Comparison of ENCODE assay signal across 30 cellular contexts in genomic region chr7:123918309-123918708, GRCh38. TPM values are rescaled to one million over a fixed set of nuclear protein-coding genes. Genes with fewer than 3 reads are reported as not detected.
DNase-seq lines count a peak whose midpoint lies in the region; ATAC-seq, FAIRE-seq and TF ChIP-seq lines count a peak whose summit lies in the region.
"Had no signal": no experiment of that assay in that cellular context is flagged by ENCODE, and none has a peak within 500 bp of the region (broad histone marks: within the 10 kb centered on the region; RNA-seq: fewer than 3 reads in every experiment).

No MANE protein-coding gene starts in this region.

- TF ChIP-seq RAD21 in K562 (CRISPR knock-in tag; conservative IDR thresholded peaks at IDR 0.05 in 1 of 2, IDR thresholded peaks at IDR 0.05 in 1 of 2): no peak

- H3K23ac ChIP-seq in trophoblast cell (ENCODE audit: low read length): no peak overlapping the region

- H3K9ac ChIP-seq in K562 (ENCODE audit: insufficient read depth in 1 of 2, low read depth in 2 of 2, low read length in 2 of 2) (no peak overlapping the region), trophoblast cell (ENCODE audit: low read length) (no peak overlapping the region)
- H3K9ac ChIP-seq: BLaER1 treated with 17β-estradiol and CSF1 and Interleukin-3, amounts not matched to agents 10 nM and 100 nM had no signal

- no peak overlapping the region for H3K14ac ChIP-seq in trophoblast cell (ENCODE audit: low read length)

- H3K27ac ChIP-seq in GM23338 (ENCODE audit: low read depth): no peak overlapping the region
- no peak overlapping the region for H3K27ac ChIP-seq in K562 (ENCODE audit: extremely low read depth, low read depth, low read length)
- H3K27ac ChIP-seq in trophoblast cell (ENCODE audit: low read depth, low read length): no peak overlapping the region
- H3K27ac ChIP-seq: 22Rv1; A549; BLaER1 treated with 17β-estradiol and CSF1 and Interleukin-3, amounts not matched to agents 10 nM and 100 nM; C4-2B had no signal

- no peak overlapping the region for H3K18ac ChIP-seq in trophoblast cell (ENCODE audit: low read length)

- DNase-seq in NCI-H748 (lab: John Stamatoyannopoulos, UW; ENCODE audit: unreplicated experiment) (peak; percentile 13), NCI-H748 treated with DMSO at 0.1 percent for 48 hours (lab: John Stamatoyannopoulos, UW) (no peak), GM23338 (ENCODE audit: low spot score) (no peak), K562 (ENCODE audit: extremely low read depth in 1 of 4, low spot score in 3 of 4) (peak in 1 of 4 experiments; percentile 6), trophoblast cell (no peak), GM19240 (ENCODE audit: insufficient read length, low spot score) (no peak), NCI-H1092 (lab: John Stamatoyannopoulos, UW) (no peak)
- DNase-seq: ACHN; AML-193; Caco-2; Calu3; CD4-positive, alpha-beta T cell; CD8-positive, alpha-beta T cell; DMS79 treated with DMSO at 0.1 percent for 48 hours; EL; GDM1 had no signal

- no TSS peak for BruUV-seq in K562 (replicated peaks; lab: Mats Ljungman, UMichigan)

- peak overlapping the region; percentile 77 for H2BK12ac ChIP-seq in trophoblast cell (ENCODE audit: low read length)

- H3K79me2 ChIP-seq in GM23338 (replicated peaks; ENCODE audit: insufficient read depth) (no peaks in the 10 kb centered on the region), K562 (ENCODE audit: control insufficient read depth, insufficient read depth, low read length) (no peaks in the 10 kb centered on the region), trophoblast cell (ENCODE audit: control insufficient read depth, insufficient read depth, low read length, poor library complexity) (no peaks in the 10 kb centered on the region)

- no peak overlapping the region for H3K4me3 ChIP-seq in GM23338
- no peak overlapping the region for H3K4me3 ChIP-seq in K562
- no peak overlapping the region for H3K4me3 ChIP-seq in trophoblast cell (ENCODE audit: low read depth, low read length)
- H3K4me3 ChIP-seq: A549; BLaER1 treated with 17β-estradiol and CSF1 and Interleukin-3, amounts not matched to agents 10 nM and 100 nM; GM12878 had no signal

- no peak for TF ChIP-seq POLR2A in K562 (conservative IDR thresholded peaks at IDR 0.05)

- no peak for ATAC-seq in GM23338
- peak; percentile 52 for ATAC-seq in K562
- no peak for ATAC-seq in GM21737 (IDR thresholded peaks at IDR 0.05; ENCODE audit: unreplicated experiment)
- ATAC-seq: A549; CD8-positive, alpha-beta T cell; GM12878 had no signal

- H4K20me1 ChIP-seq in GM23338 (replicated peaks; ENCODE audit: insufficient read depth) (no peaks in the 10 kb centered on the region), K562 (replicated peaks; ENCODE audit: control insufficient read depth, insufficient read depth, low read length) (no peaks in the 10 kb centered on the region)
- H4K20me1 ChIP-seq: BLaER1 treated with 17β-estradiol and CSF1 and Interleukin-3, amounts not matched to agents 10 nM and 100 nM had no signal

- H3K27ac Mint-ChIP-seq in GM23338: no peak overlapping the region
- H3K27ac Mint-ChIP-seq: B cell; CD4-positive, alpha-beta T cell; CD8-positive, alpha-beta T cell had no signal

- in situ Hi-C loops in K562 (cut with MboI): no loop called here

- no peak overlapping the region for H3K4ac ChIP-seq in trophoblast cell (ENCODE audit: low read depth, low read length)

- CTCF ChIA-PET in K562 (lab: Yijun Ruan, JAX; ENCODE audit: low intra/inter-chr PET ratio): interaction anchor here (1.0 kb wide), 1 partner anchor 866 kb away, joined by 6 read pairs; no protein-coding TSS in a partner anchor

- no peak for TF ChIP-seq EP300 in K562 (IDR thresholded peaks at IDR 0.05; ENCODE audit: low read length)

- H3K27me3 Mint-ChIP-seq in GM23338 (ENCODE audit: insufficient read depth, low read depth, poor library complexity): no peaks in the 10 kb centered on the region
- H3K27me3 Mint-ChIP-seq: B cell; CD4-positive, alpha-beta T cell had no signal

- H3K36me3 ChIP-seq in GM23338 (ENCODE audit: insufficient read depth): no peaks in the 10 kb centered on the region
- no peaks in the 10 kb centered on the region for H3K36me3 ChIP-seq in K562 (ENCODE audit: control insufficient read depth, insufficient read depth, low read length)
- no peaks in the 10 kb centered on the region for H3K36me3 ChIP-seq in trophoblast cell (ENCODE audit: control insufficient read depth in 1 of 2, insufficient read depth in 2 of 2, low read length in 2 of 2)
- H3K36me3 ChIP-seq: BLaER1 treated with 17β-estradiol and CSF1 and Interleukin-3, amounts not matched to agents 10 nM and 100 nM had no signal

- no peaks in the 10 kb centered on the region for H3K9me3 ChIP-seq in K562 (replicated peaks; ENCODE audit: control insufficient read depth, insufficient read depth, low read depth, low read length)
- peaks cover 1% of the 10 kb centered on the region for H3K9me3 ChIP-seq in trophoblast cell (ENCODE audit: insufficient read depth, low read depth, low read length)
- H3K9me3 ChIP-seq: A549, Caco-2 had no signal

- no peak overlapping the region for H4K8ac ChIP-seq in trophoblast cell (ENCODE audit: low read depth, low read length)

- peaks cover 5% of the 10 kb centered on the region for H3K79me1 ChIP-seq in trophoblast cell (ENCODE audit: low read length)

- H3F3A ChIP-seq in GM23338 (replicated peaks; ENCODE audit: low read depth): no peaks in the 10 kb centered on the region

- no peak overlapping the region for H2BK120ac ChIP-seq in trophoblast cell (ENCODE audit: insufficient read depth, low read length, poor library complexity)

- no peaks in the 10 kb centered on the region; the same call in 2 of the 3 replicates for H3K36me3 Mint-ChIP-seq in GM23338 (ENCODE audit: low read depth)
- H3K36me3 Mint-ChIP-seq: CD8-positive, alpha-beta T cell had no signal

- H3K9me3 Mint-ChIP-seq in GM23338: peaks cover 3% of the 10 kb centered on the region; the same call in 2 of the 3 replicates
- H3K9me3 Mint-ChIP-seq: CD4-positive, alpha-beta T cell; CD8-positive, alpha-beta T cell had no signal

- H3K4me1 ChIP-seq in GM23338 (ENCODE audit: insufficient read depth) (peaks cover 7% of the 10 kb centered on the region), K562 (replicated peaks in 1 of 2; ENCODE audit: control insufficient read depth in 2 of 2, insufficient read depth in 2 of 2, low read length in 2 of 2) (no peaks in the 10 kb centered on the region; a peak in 1 of 5 replicates), trophoblast cell (ENCODE audit: control insufficient read depth in 1 of 2, insufficient read depth in 2 of 2, low read length in 2 of 2) (peaks cover 0 to 2% of the 10 kb centered on the region in 2 experiments)
- H3K4me1 ChIP-seq: A549; BLaER1 treated with 17β-estradiol and CSF1 and Interleukin-3, amounts not matched to agents 10 nM and 100 nM had no signal

- H4K12ac ChIP-seq in trophoblast cell (ENCODE audit: low read depth, low read length): peak overlapping the region; percentile 85

- H3K9me2 ChIP-seq in GM23338 (ENCODE audit: insufficient read depth): 0 out of 2 replicates have a peak, but pooled peaks cover under 1% of the 10 kb centered on the region

- POLR2A ChIA-PET in K562 (lab: Yijun Ruan, JAX): no interaction called here

- no peak overlapping the region for H3K4me2 ChIP-seq in GM23338
- H3K4me2 ChIP-seq in K562 (ENCODE audit: insufficient read depth, low read length): peak overlapping the region; percentile 21; the same call in 1 of the 2 replicates
- H3K4me2 ChIP-seq in trophoblast cell (ENCODE audit: low read length): no peak overlapping the region
- H3K4me2 ChIP-seq: A549; BLaER1 treated with 17β-estradiol and CSF1 and Interleukin-3, amounts not matched to agents 10 nM and 100 nM had no signal

- H3K27me3 ChIP-seq in GM23338 (ENCODE audit: insufficient read depth) (no peaks in the 10 kb centered on the region), K562 (ENCODE audit: control insufficient read depth in 2 of 2, insufficient read depth in 2 of 2, low read length in 2 of 2) (no peaks in the 10 kb centered on the region), trophoblast cell (ENCODE audit: insufficient read depth, low read length) (no peaks in the 10 kb centered on the region)
- H3K27me3 ChIP-seq: BLaER1 treated with 17β-estradiol and CSF1 and Interleukin-3, amounts not matched to agents 10 nM and 100 nM had no signal

- H2AK5ac ChIP-seq in trophoblast cell (ENCODE audit: low read length): peak overlapping the region; percentile 68

- H3K9me1 ChIP-seq in K562 (ENCODE audit: control insufficient read depth, insufficient read depth, low read length): no peaks in the 10 kb centered on the region

- H3K4me1 Mint-ChIP-seq in GM23338: peaks cover 7% of the 10 kb centered on the region; the same call in 2 of the 3 replicates
- H3K4me1 Mint-ChIP-seq: B cell had no signal

- H2BK5ac ChIP-seq in trophoblast cell (ENCODE audit: low read depth, low read length, poor library complexity): no peak overlapping the region

- TF ChIP-seq CTCF in GM23338 (conservative IDR thresholded peaks at IDR 0.05; ENCODE audit: low read depth in 2 of 2) (peak; percentile 13 to 44; a peak in 2 of 4 replicates), K562 (IDR thresholded peaks at IDR 0.05 in 2 of 3, conservative IDR thresholded peaks at IDR 0.05 in 1 of 3; ENCODE audit: insufficient read depth in 2 of 3, low read depth in 1 of 3, low read length in 3 of 3) (no peak)

- H3K4me3 Mint-ChIP-seq in GM23338: no peak overlapping the region
- H3K4me3 Mint-ChIP-seq: B cell; CD4-positive, alpha-beta T cell; CD8-positive, alpha-beta T cell had no signal

- WGBS in K562 (ENCODE audit: insufficient coverage, low coverage, missing lambda C conversion rate): under 1% methylated on average over 8 of the region's 8 CpGs
- WGBS in trophoblast cell (ENCODE audit: extremely low coverage, insufficient coverage, insufficient read length): no CpG with 5 or more reads among the region's 8 CpGs

- 0 out of 2 replicates have a peak overlapping the region, but pooled peaks have one; percentile 40 for H2AFZ ChIP-seq in GM23338
- peak overlapping the region; percentile 40; the same call in 1 of the 2 replicates for H2AFZ ChIP-seq in K562 (ENCODE audit: low read depth, low read length)
- no peak overlapping the region for H2AFZ ChIP-seq in trophoblast cell (ENCODE audit: insufficient read depth, low read length, poor library complexity)

- intact Hi-C loops in K562 (cut with micrococcal nuclease): no loop called here

- FAIRE-seq in K562 (lab: Jason Lieb, UNC): no peak
- FAIRE-seq: A549, D721Med, GM12878, GM12892, GM18507 had no signal

- peak overlapping the region; percentile 78 for H4K91ac ChIP-seq in trophoblast cell (ENCODE audit: low read depth, low read length)

RNA-seq across cellular contexts. Expression of gene SPAM1, which starts 6.7 kb away (rescaled TPM):
- not detected in 2 replicates for total RNA-seq in GM23338 (2014; rRNA removed; shearing (Covaris generic))
- polyA plus RNA-seq in GM23338 (2016; fragmentation: Nextera tagmentation; extraction: Ambion mirVana) (not detected in 2 replicates), K562 (2011; rRNA removed) (not detected in 2 replicates), K562 (2014; fragmentation: Illumina TruSeq; extraction: Trizol) (not detected in 2 replicates), K562 (2014; fragmentation: Nextera tagmentation; extraction: Ambion mirVana) (not detected), K562 (2014; rRNA removed) (not detected in 2 replicates)
- total RNA-seq in K562 (2011; cell fraction: chromatin; rRNA removed; ENCODE audit: low replicate concordance): not detected in 2 replicates
- not detected in 2 replicates for total RNA-seq in K562 (2011; cell fraction: nucleolus; rRNA removed)
- not detected in 2 replicates for total RNA-seq in K562 (2011; cell fraction: nucleoplasm; rRNA removed)
- total RNA-seq in K562 (2014; rRNA removed) (not detected in 2 replicates), K562 (2014; rRNA removed; fragmentation: Illumina TruSeq; extraction: Trizol) (not detected in 2 replicates), K562 (2015; rRNA removed; fragmentation: Illumina TruSeq; extraction: Trizol) (not detected in 2 replicates), K562 (2021) (not detected in 2 replicates)
- not detected in 2 replicates for polyA plus RNA-seq in K562 (2011; cell fraction: cytosol; rRNA removed)
- not detected in 2 replicates for polyA plus RNA-seq in K562 (2011; cell fraction: nucleus; rRNA removed)
- polyA plus RNA-seq in K562 (2012): not detected in 2 replicates
- not detected in 2 replicates for polyA minus RNA-seq in K562 (2011; rRNA and poly(A)+ RNA removed)
- not detected in 2 replicates for polyA minus RNA-seq in K562 (2011; cell fraction: cytosol; rRNA and poly(A)+ RNA removed)
- polyA minus RNA-seq in K562 (2011; cell fraction: nucleus; rRNA and poly(A)+ RNA removed): not detected in 2 replicates
- 0.34 and 0.39 TPM in 2 replicates for polyA plus RNA-seq in trophoblast cell (2013)
- total RNA-seq: A172; B cell; Caco-2; Calu3; CD4-positive, alpha-beta T cell; CD8-positive, alpha-beta T cell; G401; GM12878 had no signal
- polyA plus RNA-seq: A549, AG04450, BJ, GM12878 had no signal

Comparison
In these comparisons a context has a peak if more than half of its experiments do, and no peak if none do; other contexts are left out.
1. CTCF ChIP-seq: peak in GM23338 (2 of 2); none in K562 (0 of 3).